ENCODE assay signal across 9 cellular contexts in the genomic region with DNA sequence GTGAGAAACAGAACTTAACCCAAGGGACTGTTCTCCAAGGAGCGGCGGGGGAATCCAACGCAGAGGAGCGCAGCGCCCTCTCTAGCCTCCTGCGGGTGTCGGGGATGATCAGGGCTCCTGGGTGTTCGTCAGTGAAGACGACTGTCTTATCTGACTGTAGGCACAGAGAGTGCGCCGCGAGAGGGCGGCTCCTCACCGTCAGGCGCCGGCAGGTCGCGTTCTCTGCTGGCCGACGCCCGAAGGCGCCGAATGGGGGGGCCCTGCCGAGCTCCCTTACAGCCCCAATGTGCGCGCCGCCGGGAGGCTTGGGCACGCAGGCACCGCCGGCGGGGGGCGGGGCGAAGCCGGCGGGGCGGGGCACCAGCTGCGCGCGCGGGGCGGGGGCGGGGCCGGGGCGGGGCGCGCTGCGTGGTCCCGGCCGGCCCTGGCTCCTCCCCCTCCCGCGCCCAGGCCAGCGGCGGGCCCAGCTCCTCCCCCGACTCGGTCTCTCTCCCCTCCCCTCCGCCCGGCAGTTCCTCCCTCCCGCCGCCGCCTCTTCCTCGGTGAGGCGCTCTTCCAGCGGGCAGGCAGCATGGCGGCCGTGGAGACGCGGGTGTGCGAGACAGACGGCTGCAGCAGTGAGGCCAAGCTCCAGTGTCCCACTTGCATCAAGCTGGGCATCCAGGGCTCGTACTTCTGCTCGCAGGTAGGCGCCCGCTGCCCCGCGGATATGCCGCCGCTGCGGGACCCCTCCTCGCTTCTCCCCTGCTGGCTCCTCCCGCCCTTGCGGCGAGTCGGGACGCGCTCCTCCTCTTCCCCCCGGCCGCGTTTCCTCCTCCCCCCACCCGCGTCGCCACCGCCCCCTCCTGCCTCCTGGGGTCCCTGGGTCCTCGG. TPM values are rescaled to one million over a fixed set of nuclear protein-coding genes. Genes with fewer than 3 reads are reported as not detected.
DNase-seq lines count a peak whose midpoint lies in the region; ATAC-seq, FAIRE-seq and TF ChIP-seq lines count a peak whose summit lies in the region.
"Had no signal": no experiment of that assay in that cellular context is flagged by ENCODE, and none has a peak within 500 bp of the region (broad histone marks: within the 10 kb centered on the region; RNA-seq: fewer than 3 reads in every experiment).

A gene (plus strand): TSS at position 539 of the 873 bp plus-strand sequence. CDS start 33 bp downstream, at position 572.

- intact Hi-C loops in kidney (cut with DNase I): no loop called here

- no peaks in the 10 kb centered on the region for H3K9me3 ChIP-seq in kidney (ENCODE audit: control insufficient read depth in 1 of 2, low read length in 2 of 2)

- peak within 1 kb of the TSS; percentile 85 to 89 for H3K27ac ChIP-seq in kidney (ENCODE audit: low read depth in 2 of 2, low read length in 2 of 2)

- peak; percentile 93 for ATAC-seq in GM19043 (IDR thresholded peaks at IDR 0.05; ENCODE audit: low read depth, unreplicated experiment)
- peak; percentile 95 for ATAC-seq in HG03378 (IDR thresholded peaks at IDR 0.05; ENCODE audit: unreplicated experiment)

- no peak for FAIRE-seq in kidney (lab: Jason Lieb, UNC)
- FAIRE-seq: islet of Langerhans had no signal

- TF ChIP-seq CTCF in kidney (IDR thresholded peaks at IDR 0.05; ENCODE audit: borderline replicate concordance, extremely low read depth, insufficient read depth): peak; percentile 65

- H3K9ac ChIP-seq in kidney (ENCODE audit: low read length in 2 of 2): peak within 1 kb of the TSS; percentile 61 to 68

- H3K36me3 ChIP-seq in kidney (ENCODE audit: control insufficient read depth in 1 of 2, insufficient read depth in 2 of 2, low read length in 2 of 2): no peaks in the 10 kb centered on the region

- H3K4me1 ChIP-seq in kidney (ENCODE audit: control insufficient read depth in 1 of 2, insufficient read depth in 1 of 2, low read depth in 1 of 2, low read length in 2 of 2): no peaks in the 10 kb centered on the region

- peak within 1 kb of the TSS; percentile 85 to 87 for H3K4me3 ChIP-seq in kidney (ENCODE audit: low read length in 2 of 2)

- DNase-seq in AML-193 (lab: John Stamatoyannopoulos, UW): peak; percentile 92 to 95
- peak; percentile 87 for DNase-seq in NCI-H446 treated with DMSO at 0.1 percent for 48 hours (lab: John Stamatoyannopoulos, UW)
- peak; percentile 92 for DNase-seq in activated CD4-positive, CD25-positive, alpha-beta regulatory T cell treated with anti-CD3 and anti-CD28 coated beads, Interleukin-2, amount 50 U/mL, for 72 hours
- DNase-seq in cerebellar nuclear complex (lab: John Stamatoyannopoulos, UW): peak; percentile 73 to 85
- DNase-seq in kidney: peak; percentile 98
- peak; percentile 96 for DNase-seq in stimulated activated CD4-positive, alpha-beta T cell treated with anti-CD3 and anti-CD28 coated beads, Interleukin-15, amount 100 ng/mL, for 24 hours

RNA-seq across cellular contexts. Expression of the gene that starts here (rescaled TPM):
- 33.8 TPM for total RNA-seq in kidney
- polyA plus RNA-seq in kidney (ENCODE audit: insufficient read depth, low read depth, low replicate concordance): 22.7 TPM

Comparison
In these comparisons a context has a peak if more than half of its experiments do, and no peak if none do; other contexts are left out.
1. Peak in every context shown above with its lines: DNase-seq, ATAC-seq, H3K4me3 ChIP-seq and H3K27ac ChIP-seq.